ENCODE assay signal across 9 cellular contexts in the genomic region with DNA sequence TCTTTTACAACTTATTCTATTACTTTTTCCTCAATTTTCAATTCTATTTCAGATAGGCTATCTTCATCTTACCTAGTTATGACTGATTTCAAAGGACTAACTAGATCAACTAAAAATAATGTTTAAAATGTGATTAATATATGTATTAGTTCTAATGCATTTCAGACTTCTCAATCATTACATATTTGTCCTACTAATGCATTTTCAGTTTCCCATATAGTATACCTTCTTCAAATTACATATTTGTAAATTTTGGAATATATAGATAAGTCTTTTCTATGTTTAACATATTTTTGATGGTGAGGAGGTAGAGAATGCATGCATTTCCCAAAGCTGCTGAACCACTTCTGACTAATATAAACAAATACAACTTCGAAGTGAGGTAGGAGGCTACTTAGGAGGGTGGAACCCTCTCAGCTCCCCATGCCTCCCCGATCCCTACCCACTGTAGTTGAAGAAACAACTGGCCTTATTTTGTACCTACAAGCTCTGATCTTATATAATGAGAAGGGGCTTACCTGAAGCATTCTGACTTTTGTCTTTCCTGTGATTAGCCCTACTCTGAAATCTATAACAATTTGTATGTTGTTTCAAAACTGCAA. TPM values are rescaled to one million over a fixed set of nuclear protein-coding genes. Genes with fewer than 3 reads are reported as not detected.
DNase-seq lines count a peak whose midpoint lies in the region; ATAC-seq and TF ChIP-seq lines count a peak whose summit lies in the region.
"Had no signal": no experiment of that assay in that cellular context is flagged by ENCODE, and none has a peak within 500 bp of the region (broad histone marks: within the 10 kb centered on the region; RNA-seq: fewer than 3 reads in every experiment).

No MANE protein-coding gene starts in this region.

- DNase-seq in CD8-positive, alpha-beta T cell: no peak
- DNase-seq in IMR-90: peak; percentile 64
- DNase-seq in coronary artery (ENCODE audit: low spot score): no peak
- peak; percentile 3 for DNase-seq in neural progenitor cell (ENCODE audit: low spot score)
- DNase-seq in 8988T: no peak
- DNase-seq in activated CD8-positive, alpha-beta memory T cell treated with anti-CD3 and anti-CD28 coated beads, Interleukin-2, amount 50 U/mL, for 4 hours: no peak
- DNase-seq in UCSD-AML1 (lab: John Stamatoyannopoulos, UW; ENCODE audit: unreplicated experiment): no peak
- DNase-seq: ovary had no signal

- peak overlapping the region; percentile 39 for H3K27ac Mint-ChIP-seq in CD8-positive, alpha-beta T cell
- no peak overlapping the region for H3K27ac Mint-ChIP-seq in neural progenitor cell

- no peak overlapping the region for H3K14ac ChIP-seq in IMR-90 (replicated peaks; ENCODE audit: low read depth, low read length)

- H3K4me1 Mint-ChIP-seq in CD8-positive, alpha-beta T cell (ENCODE audit: low read depth): peaks cover 55% of the 10 kb centered on the region
- peaks cover 27% of the 10 kb centered on the region for H3K4me1 Mint-ChIP-seq in neural progenitor cell

- no peak overlapping the region for H3K4ac ChIP-seq in IMR-90 (ENCODE audit: low read depth, low read length)

- no peak overlapping the region for H2BK120ac ChIP-seq in IMR-90 (ENCODE audit: low read depth, low read length)

- no peak overlapping the region for H2AK5ac ChIP-seq in IMR-90 (ENCODE audit: low read depth, low read length)

- no peak overlapping the region for H3K27ac ChIP-seq in CD8-positive, alpha-beta T cell (ENCODE audit: low read depth, low read length)
- H3K27ac ChIP-seq in IMR-90 (ENCODE audit: insufficient read depth, low read length) (peak overlapping the region; percentile 46; the same call in 1 of the 2 replicates), coronary artery (peak overlapping the region in 1 of 2 donors; percentile 98), neural progenitor cell (no peak overlapping the region)

- no peak overlapping the region for H4K5ac ChIP-seq in IMR-90 (ENCODE audit: low read depth, low read length)

- no peak for TF ChIP-seq RAD21 in IMR-90 (IDR thresholded peaks at IDR 0.05; ENCODE audit: low read length)

- no peak overlapping the region for H3K56ac ChIP-seq in IMR-90 (ENCODE audit: extremely low read depth, insufficient read depth, low read length)

- H3K4me3 ChIP-seq in CD8-positive, alpha-beta T cell (ENCODE audit: low read depth, low read length): no peak overlapping the region
- peak overlapping the region; percentile 21; the same call in 1 of the 2 replicates for H3K4me3 ChIP-seq in IMR-90 (ENCODE audit: insufficient read depth, low read depth, low read length)
- H3K4me3 ChIP-seq in coronary artery: peak overlapping the region; percentile 85
- H3K4me3 ChIP-seq in neural progenitor cell: peak overlapping the region; percentile 63

- H3K9me3 ChIP-seq in CD8-positive, alpha-beta T cell (ENCODE audit: low read length): no peaks in the 10 kb centered on the region
- H3K9me3 ChIP-seq in IMR-90 (ENCODE audit: control insufficient read depth, insufficient read depth, low read length) (no peaks in the 10 kb centered on the region), neural progenitor cell (ENCODE audit: low read depth) (no peaks in the 10 kb centered on the region)
- H3K9me3 ChIP-seq: ovary had no signal

- no peak overlapping the region for H4K91ac ChIP-seq in IMR-90 (ENCODE audit: insufficient read depth, low read depth, low read length)

- WGBS in IMR-90 (ENCODE audit: extremely low coverage in 2 of 2, insufficient read length in 1 of 2), 2 experiments: no CpG with 5 or more reads among the region's 2 CpGs

- H2BK5ac ChIP-seq in IMR-90 (ENCODE audit: low read depth, low read length, poor library complexity, severe bottlenecking): no peak overlapping the region

- H3K36me3 ChIP-seq in CD8-positive, alpha-beta T cell (ENCODE audit: insufficient read depth, low read length): peaks cover 12% of the 10 kb centered on the region
- H3K36me3 ChIP-seq in IMR-90 (ENCODE audit: control insufficient read depth, insufficient read depth, low read length) (peaks cover 4% of the 10 kb centered on the region; the same call in 1 of the 2 replicates), neural progenitor cell (peaks cover under 1% of the 10 kb centered on the region)
- H3K36me3 ChIP-seq: ovary had no signal

- H3K27me3 Mint-ChIP-seq in CD8-positive, alpha-beta T cell (ENCODE audit: low read depth): no peaks in the 10 kb centered on the region
- peaks cover 6% of the 10 kb centered on the region for H3K27me3 Mint-ChIP-seq in neural progenitor cell (ENCODE audit: insufficient read depth, low read depth)

- no peak overlapping the region for H2BK15ac ChIP-seq in IMR-90 (ENCODE audit: low read depth, low read length)

- H4K20me1 ChIP-seq in IMR-90 (ENCODE audit: insufficient read depth, low read length) (no peaks in the 10 kb centered on the region), neural progenitor cell (ENCODE audit: low read depth) (peaks cover 14% of the 10 kb centered on the region)

- H2AFZ ChIP-seq in IMR-90 (replicated peaks; ENCODE audit: low read length, poor library complexity): no peak overlapping the region
- H2AFZ ChIP-seq in neural progenitor cell (replicated peaks): no peak overlapping the region

- in situ Hi-C loops in IMR-90 (cut with MboI; ENCODE audit: low sequenced_read_pairs): loop anchor here (25.0 kb wide), 1 partner anchor 168 kb away; no protein-coding TSS in a partner anchor

- peaks cover 17% of the 10 kb centered on the region for H3K4me1 ChIP-seq in CD8-positive, alpha-beta T cell (ENCODE audit: insufficient read depth, low read length)
- H3K4me1 ChIP-seq in IMR-90 (ENCODE audit: control insufficient read depth, insufficient read depth, low read length) (peaks cover 2% of the 10 kb centered on the region; the same call in 1 of the 2 replicates), neural progenitor cell (peaks cover 18% of the 10 kb centered on the region)

- H3K27me3 ChIP-seq in CD8-positive, alpha-beta T cell (ENCODE audit: insufficient read depth, low read length): no peaks in the 10 kb centered on the region
- H3K27me3 ChIP-seq in IMR-90 (ENCODE audit: control insufficient read depth, insufficient read depth, low read length): no peaks in the 10 kb centered on the region
- H3K27me3 ChIP-seq in neural progenitor cell: no peaks in the 10 kb centered on the region
- H3K27me3 ChIP-seq: ovary had no signal

- H3K4me2 ChIP-seq in IMR-90 (ENCODE audit: low read depth, low read length) (peak overlapping the region; percentile 91), neural progenitor cell (peak overlapping the region; percentile 87)

- intact Hi-C loops in CD8-positive, alpha-beta T cell (cut with DNase I, micrococcal nuclease): loop anchor here (5.0 to 10.0 kb wide), 6 partner anchors 180 to 1680 kb away; partner anchors contain the start of genes ARPC5 (in 2 of the 2), C1orf21 (in 1 of the 2), NIBAN1 (in 1 of the 2) and SMG7 (in 1 of the 2)
- intact Hi-C loops in IMR-90 (cut with micrococcal nuclease): loop anchor here (5.0 kb wide), 3 partner anchors 162 to 517 kb away; partner anchors contain the start of gene IVNS1ABP

- H3F3A ChIP-seq in neural progenitor cell (ENCODE audit: low read depth): peaks cover 7% of the 10 kb centered on the region

- peaks cover 32% of the 10 kb centered on the region for H3K36me3 Mint-ChIP-seq in CD8-positive, alpha-beta T cell
- no peaks in the 10 kb centered on the region for H3K36me3 Mint-ChIP-seq in neural progenitor cell

- H3K9me1 ChIP-seq in IMR-90 (ENCODE audit: insufficient read depth, low read length): peaks cover 3% of the 10 kb centered on the region

- H2AK9ac ChIP-seq in IMR-90 (replicated peaks; ENCODE audit: low read depth, low read length, poor library complexity): no peak overlapping the region

- H3K9ac ChIP-seq in IMR-90 (ENCODE audit: low read depth, low read length): peak overlapping the region; percentile 40; the same call in 1 of the 2 replicates
- no peak overlapping the region for H3K9ac ChIP-seq in neural progenitor cell

- H2BK20ac ChIP-seq in IMR-90 (ENCODE audit: low read depth, low read length): no peak overlapping the region

- no peak overlapping the region; the same call in 1 of the 2 replicates for H3K23ac ChIP-seq in IMR-90 (ENCODE audit: low read depth, low read length)

- no peaks in the 10 kb centered on the region for H3K9me3 Mint-ChIP-seq in CD8-positive, alpha-beta T cell
- H3K9me3 Mint-ChIP-seq in neural progenitor cell: no peaks in the 10 kb centered on the region

- TF ChIP-seq CTCF in CD8-positive, alpha-beta T cell (IDR thresholded peaks at IDR 0.05): no peak
- TF ChIP-seq CTCF in IMR-90 (conservative IDR thresholded peaks at IDR 0.05; ENCODE audit: low read depth, low read length): no peak
- no peak for TF ChIP-seq CTCF in coronary artery (IDR thresholded peaks at IDR 0.05)
- TF ChIP-seq CTCF in neural progenitor cell (IDR thresholded peaks at IDR 0.05): no peak

- CTCF ChIA-PET in CD8-positive, alpha-beta T cell (lab: Charles Lee): interaction anchor here (1.3 kb wide), 2 partner anchors 15 to 1220 kb away, joined by 3 to 4 read pairs; partner anchors contain the start of gene TPR
- CTCF ChIA-PET in IMR-90 (lab: Yijun Ruan, JAX): no interaction called here

- dilution Hi-C loops in IMR-90 (cut with HindIII; ENCODE audit: low sequenced_read_pairs, unreplicated experiment): no loop called here

- H3K79me2 ChIP-seq in neural progenitor cell (ENCODE audit: low read depth): peaks cover 26% of the 10 kb centered on the region

- no peak for ATAC-seq in CD8-positive, alpha-beta T cell
- ATAC-seq in IMR-90 (ENCODE audit: low read depth): no peak
- no peak for ATAC-seq in GM19452 (IDR thresholded peaks at IDR 0.05; ENCODE audit: unreplicated experiment)

- peak overlapping the region; percentile 99 for H3K4me3 Mint-ChIP-seq in CD8-positive, alpha-beta T cell
- H3K4me3 Mint-ChIP-seq in neural progenitor cell: peak overlapping the region; percentile 99

- peaks cover 18 to 39% of the 10 kb centered on the region in 2 experiments for H3K79me1 ChIP-seq in IMR-90 (ENCODE audit: low read depth in 1 of 2, low read length in 2 of 2)

- peak overlapping the region in 1 of 2 experiments; percentile 24; a peak in 1 of 4 replicates for H4K8ac ChIP-seq in IMR-90 (ENCODE audit: low read depth in 2 of 2, low read length in 2 of 2)

- BruUV-seq in IMR-90 (replicated peaks; lab: Mats Ljungman, UMichigan): no TSS peak

- POLR2A ChIA-PET in CD8-positive, alpha-beta T cell (lab: Charles Lee): interaction anchor here (0.8 kb wide), 1 partner anchor 83 kb away, joined by 3 read pairs; no protein-coding TSS in a partner anchor
- POLR2A ChIA-PET in IMR-90 (lab: Charles Lee; ENCODE audit: unreplicated experiment): no interaction called here

- TF ChIP-seq POLR2A in IMR-90 (IDR thresholded peaks at IDR 0.05; ENCODE audit: low read depth, low read length): no peak

- H3K18ac ChIP-seq in IMR-90 (ENCODE audit: low read depth, low read length): no peak overlapping the region

RNA-seq across cellular contexts. Expression of gene TRMT1L, which starts 1.7 kb away (rescaled TPM):
- total RNA-seq in CD8-positive, alpha-beta T cell: 1 to 10 TPM; 3.0 to 5.1 TPM
- total RNA-seq in IMR-90 (2012; rRNA removed) (21.9 and 25.3 TPM in 2 replicates), neural progenitor cell (ENCODE audit: low replicate concordance) (41.2 and 58.9 TPM in 2 replicates)
- 8.6 and 11.0 TPM in 2 replicates for polyA plus RNA-seq in IMR-90 (2012; rRNA removed)
- polyA plus RNA-seq in IMR-90 (2012; cell fraction: cytosol; rRNA removed): 1.4 and 2.6 TPM in 2 replicates
- 1.0 and 8.2 TPM in 2 replicates for polyA plus RNA-seq in IMR-90 (2012; cell fraction: nucleus; rRNA removed; ENCODE audit: low replicate concordance)

RNA-seq across cellular contexts. Expression of gene SWT1, which starts 2.0 kb away (rescaled TPM):
- total RNA-seq in CD8-positive, alpha-beta T cell: 1 to 10 TPM; 3.0 to 3.9 TPM
- total RNA-seq in IMR-90 (2012; rRNA removed) (2.7 and 4.2 TPM in 2 replicates), neural progenitor cell (ENCODE audit: low replicate concordance) (9.1 and 12.4 TPM in 2 replicates)
- 0.80 and 0.82 TPM in 2 replicates for polyA plus RNA-seq in IMR-90 (2012; rRNA removed)
- polyA plus RNA-seq in IMR-90 (2012; cell fraction: cytosol; rRNA removed): 0.11 and 0.18 TPM in 2 replicates
- 0.14 and 2.0 TPM in 2 replicates for polyA plus RNA-seq in IMR-90 (2012; cell fraction: nucleus; rRNA removed; ENCODE audit: low replicate concordance)

Comparison
In these comparisons a context has a peak if more than half of its experiments do, and no peak if none do; other contexts are left out.
1. DNase-seq: peak in IMR-90 (single experiment) and neural progenitor cell (single experiment); none in CD8-positive, alpha-beta T cell (0 of 7), coronary artery (single experiment), 8988T (single experiment), activated CD8-positive, alpha-beta memory T cell treated with anti-CD3 and anti-CD28 coated beads, Interleukin-2, amount 50 U/mL, for 4 hours (single experiment) and UCSD-AML1 (single experiment).